ENCODE assay signal across 9 cellular contexts in genomic region chr3:107432646-107433045, GRCh38. TPM values are rescaled to one million over a fixed set of nuclear protein-coding genes. Genes with fewer than 3 reads are reported as not detected.
DNase-seq lines count a peak whose midpoint lies in the region; ATAC-seq and TF ChIP-seq lines count a peak whose summit lies in the region.
"Had no signal": no experiment of that assay in that cellular context is flagged by ENCODE, and none has a peak within 500 bp of the region (broad histone marks: within the 10 kb centered on the region; RNA-seq: fewer than 3 reads in every experiment).

No MANE protein-coding gene starts in this region.

- H3K4me1 ChIP-seq in duodenal mucosa (ENCODE audit: control insufficient read depth in 1 of 2, insufficient read depth in 2 of 2, low read length in 2 of 2), result peaks cover 15 to 16% of the 10 kb centered on the region in 2 donors

- no peak overlapping the region for H3K27ac ChIP-seq in duodenal mucosa (ENCODE audit: low read depth, low read length)

- peak overlapping the region; percentile 94 for H3K4me3 Mint-ChIP-seq in nephron progenitor cell

- H3K9me3 ChIP-seq in duodenal mucosa (ENCODE audit: control insufficient read depth in 1 of 2, low read length in 2 of 2), result no peaks in the 10 kb centered on the region

- DNase-seq in COLO668 (lab: John Stamatoyannopoulos, UW; ENCODE audit: unreplicated experiment) (peak; percentile 4), M059J (ENCODE audit: low read depth) (peak; percentile 27), nephron progenitor cell (no peak), NCI-H226 (no peak), mucosa of gallbladder (ENCODE audit: low spot score) (no peak), superior temporal gyrus (ENCODE audit: extremely low spot score) (no peak)

- no peak overlapping the region for H3K27ac Mint-ChIP-seq in nephron progenitor cell

- H3K9me3 Mint-ChIP-seq in nephron progenitor cell, result no peaks in the 10 kb centered on the region

- peaks cover 34% of the 10 kb centered on the region for H3K4me1 Mint-ChIP-seq in nephron progenitor cell

- H3K36me3 ChIP-seq in duodenal mucosa (ENCODE audit: control insufficient read depth in 1 of 2, insufficient read depth in 2 of 2, low read length in 2 of 2), result no peaks in the 10 kb centered on the region

- peaks cover 19% of the 10 kb centered on the region for H3K27me3 Mint-ChIP-seq in nephron progenitor cell (ENCODE audit: low read depth, poor library complexity)

- H3K27me3 ChIP-seq in duodenal mucosa (ENCODE audit: control insufficient read depth in 1 of 2, insufficient read depth in 2 of 2, low read length in 2 of 2), result no peaks in the 10 kb centered on the region

- no peaks in the 10 kb centered on the region for H3K36me3 Mint-ChIP-seq in nephron progenitor cell (ENCODE audit: low read depth)

- ATAC-seq in HG02763 (IDR thresholded peaks at IDR 0.05; ENCODE audit: unreplicated experiment), result no peak

- no peak overlapping the region for H3K9ac ChIP-seq in duodenal mucosa (ENCODE audit: low read depth in 1 of 2, low read length in 2 of 2)

- no peak for TF ChIP-seq CTCF in nephron progenitor cell (IDR thresholded peaks at IDR 0.05)

- H3K4me3 ChIP-seq in duodenal mucosa (ENCODE audit: low read depth in 1 of 2, low read length in 2 of 2), result peak overlapping the region; percentile 81 to 87

RNA-seq across cellular contexts. Expression of gene CCDC54, which starts 55.4 kb away (rescaled TPM):
- total RNA-seq in M059J (2014; rRNA removed; shearing (Covaris generic)), result not detected in 2 replicates
- not detected for total RNA-seq in mucosa of gallbladder
- total RNA-seq: left colon had no signal

Comparison
In these comparisons a context has a peak if more than half of its experiments do, and no peak if none do; other contexts are left out.
1. DNase-seq: peak in COLO668 (single experiment) and M059J (single experiment); none in nephron progenitor cell (single experiment), NCI-H226 (single experiment), mucosa of gallbladder (single experiment) and superior temporal gyrus (single experiment).